Comparison of ENCODE assay signal across 14 cellular contexts in genomic region chr2:53593891-53594585, GRCh38.
A peak's percentile ranks its signal among the peaks of the same experiment; 100 is the strongest.
DNase-seq lines count a peak whose midpoint lies in the region; ATAC-seq, FAIRE-seq and TF ChIP-seq lines count a peak whose summit lies in the region.
"Had no signal": no experiment of that assay in that cellular context is flagged by ENCODE, and none has a peak within 500 bp of the region (broad histone marks: within the 10 kb centered on the region; RNA-seq: fewer than 3 reads in every experiment).

No MANE protein-coding gene starts in this region.

- peak overlapping the region; percentile 33 for H3K4me3 Mint-ChIP-seq in MCF 10A (ENCODE audit: unreplicated experiment)
- H3K4me3 Mint-ChIP-seq in endodermal cell: no peak overlapping the region
- H3K4me3 Mint-ChIP-seq: activated CD8-positive, alpha-beta T cell treated with anti-CD3 and anti-CD28 coated beads for 36 hours; activated naive CD4-positive, alpha-beta T cell treated with anti-CD3 and anti-CD28 coated beads, Interleukin-2, amount 10 ng/mL, durations not matched to agents 7 days and 5 days; GM23338 had no signal

- TF ChIP-seq CTCF in MCF 10A (IDR thresholded peaks at IDR 0.05; ENCODE audit: unreplicated experiment): no peak
- TF ChIP-seq CTCF in breast epithelium (IDR thresholded peaks at IDR 0.05): no peak
- TF ChIP-seq CTCF in endodermal cell (conservative IDR thresholded peaks at IDR 0.05): no peak

- H3K9me3 ChIP-seq in breast epithelium (no peaks in the 10 kb centered on the region), endodermal cell (ENCODE audit: control insufficient read depth, low read length) (no peaks in the 10 kb centered on the region), aorta (ENCODE audit: control insufficient read depth, low read length) (no peaks in the 10 kb centered on the region)
- H3K9me3 ChIP-seq: prostate gland, thoracic aorta had no signal

- POLR2A ChIA-PET in MCF 10A (lab: Yijun Ruan, JAX): interaction anchor here (0.6 to 0.7 kb wide), 2 partner anchors 12 to 366 kb away, joined by 3 read pairs; no protein-coding TSS in a partner anchor

- WGBS in endodermal cell (ENCODE audit: insufficient coverage in 1 of 2, insufficient read length in 1 of 2), 2 experiments: 72 to 74% methylated on average over 3 to 5 of the region's 5 CpGs
- 40 to 48% methylated on average over 5 of the region's 5 CpGs for WGBS in aorta, 2 donors

- H3K9ac ChIP-seq in endodermal cell (ENCODE audit: extremely low read depth, low read length, poor library complexity, severe bottlenecking): no peak overlapping the region

- CTCF ChIA-PET in MCF 10A (lab: Yijun Ruan, JAX): interaction anchor here (0.6 to 1.1 kb wide), 5 partner anchors 10 to 126 kb away, joined by 3 to 5 read pairs (median 3); no protein-coding TSS in a partner anchor

- H3K27ac ChIP-seq in breast epithelium (no peak overlapping the region), endodermal cell (ENCODE audit: low read depth, low read length) (peak overlapping the region; percentile 10), aorta (ENCODE audit: low read depth in 1 of 2, low read length in 2 of 2) (no peak overlapping the region)
- H3K27ac ChIP-seq: prostate gland, thoracic aorta had no signal

- H3K36me3 ChIP-seq in breast epithelium (no peaks in the 10 kb centered on the region), endodermal cell (ENCODE audit: control insufficient read depth, insufficient read depth, low read length) (no peaks in the 10 kb centered on the region), aorta (ENCODE audit: control insufficient read depth in 1 of 2, insufficient read depth in 2 of 2, low read length in 1 of 2) (no peaks in the 10 kb centered on the region)
- H3K36me3 ChIP-seq: prostate gland, thoracic aorta had no signal

- no peaks in the 10 kb centered on the region for H3K4me1 ChIP-seq in breast epithelium
- peaks cover 5% of the 10 kb centered on the region for H3K4me1 ChIP-seq in endodermal cell (ENCODE audit: control insufficient read depth, insufficient read depth, low read length)
- H3K4me1 ChIP-seq in aorta (ENCODE audit: control insufficient read depth in 1 of 2, insufficient read depth in 2 of 2, low read length in 2 of 2): no peaks in the 10 kb centered on the region
- H3K4me1 ChIP-seq: prostate gland had no signal

- ATAC-seq in aorta (ENCODE audit: low FRiP score): no peak
- ATAC-seq in HG03095 (IDR thresholded peaks at IDR 0.05; ENCODE audit: unreplicated experiment): no peak
- ATAC-seq: activated CD8-positive, alpha-beta T cell treated with anti-CD3 and anti-CD28 coated beads for 36 hours; GM23338 had no signal

- H3K4me3 ChIP-seq in breast epithelium: no peak overlapping the region
- H3K4me3 ChIP-seq in endodermal cell (ENCODE audit: low read length): no peak overlapping the region
- no peak overlapping the region for H3K4me3 ChIP-seq in aorta (ENCODE audit: low read length in 2 of 2)
- H3K4me3 ChIP-seq: GM23338, prostate gland, thoracic aorta had no signal

- FAIRE-seq in RCC 7860 (lab: Jason Lieb, UNC) (peak; percentile 63), urothelium cell line (lab: Jason Lieb, UNC) (no peak)

- H3K27me3 Mint-ChIP-seq in MCF 10A (ENCODE audit: insufficient read depth, unreplicated experiment) (no peaks in the 10 kb centered on the region), endodermal cell (ENCODE audit: insufficient read depth) (no peaks in the 10 kb centered on the region)
- H3K27me3 Mint-ChIP-seq: activated naive CD4-positive, alpha-beta T cell treated with anti-CD3 and anti-CD28 coated beads, Interleukin-2, amount 10 ng/mL, durations not matched to agents 7 days and 5 days had no signal

- H3K4me1 Mint-ChIP-seq in MCF 10A (ENCODE audit: insufficient read depth, unreplicated experiment) (peaks cover 10% of the 10 kb centered on the region), endodermal cell (peaks cover 14% of the 10 kb centered on the region)
- H3K4me1 Mint-ChIP-seq: activated naive CD4-positive, alpha-beta T cell treated with anti-CD3 and anti-CD28 coated beads, Interleukin-2, amount 10 ng/mL, durations not matched to agents 7 days and 5 days had no signal

- H3K9me3 Mint-ChIP-seq in MCF 10A (ENCODE audit: unreplicated experiment) (no peaks in the 10 kb centered on the region), endodermal cell (no peaks in the 10 kb centered on the region)
- H3K9me3 Mint-ChIP-seq: activated CD8-positive, alpha-beta T cell treated with anti-CD3 and anti-CD28 coated beads for 36 hours; activated naive CD4-positive, alpha-beta T cell treated with anti-CD3 and anti-CD28 coated beads, Interleukin-2, amount 10 ng/mL, durations not matched to agents 7 days and 5 days; GM23338 had no signal

- intact Hi-C loops in MCF 10A (cut with micrococcal nuclease) (no loop called here), breast epithelium (cut with DNase I; ENCODE audit: low total_unique reads) (no loop called here), aorta (cut with DNase I) (no loop called here)

- no peak for TF ChIP-seq POLR2A in breast epithelium (IDR thresholded peaks at IDR 0.05)

- DNase-seq in MCF 10A (ENCODE audit: unreplicated experiment) (peak; percentile 60), breast epithelium (ENCODE audit: low spot score in 2 of 2) (no peak), RCC 7860 (ENCODE audit: low spot score) (peak; percentile 37), endodermal cell (no peak), urothelium cell line (ENCODE audit: low spot score) (peak; percentile 56), aorta (no peak), SK-N-DZ (ENCODE audit: low spot score) (no peak)
- DNase-seq: activated CD8-positive, alpha-beta T cell treated with anti-CD3 and anti-CD28 coated beads for 36 hours; activated naive CD4-positive, alpha-beta T cell treated with anti-CD3 and anti-CD28 coated beads, Interleukin-2, amount 10 ng/mL, durations not matched to agents 7 days and 5 days; NCI-H526 treated with DMSO at 0.1 percent for 48 hours had no signal

- H3K36me3 Mint-ChIP-seq in MCF 10A (ENCODE audit: insufficient read depth, unreplicated experiment) (no peaks in the 10 kb centered on the region), endodermal cell (ENCODE audit: low read depth) (no peaks in the 10 kb centered on the region)
- H3K36me3 Mint-ChIP-seq: activated naive CD4-positive, alpha-beta T cell treated with anti-CD3 and anti-CD28 coated beads, Interleukin-2, amount 10 ng/mL, durations not matched to agents 7 days and 5 days had no signal

- BruUV-seq in MCF 10A (replicated peaks; lab: Mats Ljungman, UMichigan): no TSS peak

- H3K27ac Mint-ChIP-seq in MCF 10A (ENCODE audit: low read depth, unreplicated experiment) (peak overlapping the region; percentile 88), endodermal cell (no peak overlapping the region)
- H3K27ac Mint-ChIP-seq: activated CD8-positive, alpha-beta T cell treated with anti-CD3 and anti-CD28 coated beads for 36 hours; activated naive CD4-positive, alpha-beta T cell treated with anti-CD3 and anti-CD28 coated beads, Interleukin-2, amount 10 ng/mL, durations not matched to agents 7 days and 5 days; GM23338 had no signal

- H3K27me3 ChIP-seq in breast epithelium (no peaks in the 10 kb centered on the region), endodermal cell (ENCODE audit: control insufficient read depth, insufficient read depth, low read length, poor library complexity, severe bottlenecking) (no peaks in the 10 kb centered on the region), aorta (ENCODE audit: control insufficient read depth in 1 of 2, insufficient read depth in 2 of 2, low read length in 1 of 2) (no peaks in the 10 kb centered on the region)

Comparison
In these comparisons a context has a peak if more than half of its experiments do, and no peak if none do; other contexts are left out.
1. DNase-seq: peak in MCF 10A (single experiment), RCC 7860 (single experiment) and urothelium cell line (single experiment); none in breast epithelium (0 of 2), endodermal cell (single experiment), aorta (0 of 2) and SK-N-DZ (single experiment).